1 cellular context compared by ENCODE assay signal in genomic region chr4:40307627-40308497, GRCh38.
TF ChIP-seq lines count a peak whose summit lies in the region.

No MANE protein-coding gene starts in this region.

TF ChIP-seq in GM12878, 131 proteins besides CTCF, POLR2A, EP300 and RAD21 (continued from another document):
- peak; percentile 45; the same call in 1 of the 2 replicates for TF ChIP-seq ZBTB33 (IDR thresholded peaks at IDR 0.05)
- TF ChIP-seq, protein P1, sequence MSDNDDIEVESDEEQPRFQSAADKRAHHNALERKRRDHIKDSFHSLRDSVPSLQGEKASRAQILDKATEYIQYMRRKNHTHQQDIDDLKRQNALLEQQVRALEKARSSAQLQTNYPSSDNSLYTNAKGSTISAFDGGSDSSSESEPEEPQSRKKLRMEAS (IDR thresholded peaks at IDR 0.05; ENCODE audit: low read depth, low read length), result no peak; the same call in 1 of the 2 replicates
- TF ChIP-seq ZBED1 (IDR thresholded peaks at IDR 0.05; ENCODE audit: borderline replicate concordance), result peak; percentile 57
- peak; percentile 80 for TF ChIP-seq NR2F1 (conservative IDR thresholded peaks at IDR 0.05)
- TF ChIP-seq POLR2AphosphoS5 (IDR thresholded peaks at IDR 0.05; ENCODE audit: low read length), result peak; percentile 64
- peak; percentile 5 for TF ChIP-seq KLF5 (IDR thresholded peaks at IDR 0.05; ENCODE audit: partially characterized antibody)
- TF ChIP-seq TCF3 (IDR thresholded peaks at IDR 0.05; ENCODE audit: borderline replicate concordance, insufficient read depth, low read depth, low read length), result 0 out of 2 replicates have a peak, but pooled peaks have one; percentile 33
- no peak for TF ChIP-seq BCLAF1 (IDR thresholded peaks at IDR 0.05)
- peak; percentile 0; the same call in 1 of the 2 replicates for TF ChIP-seq MXI1 (IDR thresholded peaks at IDR 0.05; ENCODE audit: low read depth, low read length)
- peak; percentile 91 for TF ChIP-seq EED (IDR thresholded peaks at IDR 0.05; ENCODE audit: low read depth)
- 0 out of 2 replicates have a peak, but pooled peaks have one; percentile 52 for TF ChIP-seq ZNF592 (IDR thresholded peaks at IDR 0.05)
